ENCODE assay signal across 40 cellular contexts in the genomic region with DNA sequence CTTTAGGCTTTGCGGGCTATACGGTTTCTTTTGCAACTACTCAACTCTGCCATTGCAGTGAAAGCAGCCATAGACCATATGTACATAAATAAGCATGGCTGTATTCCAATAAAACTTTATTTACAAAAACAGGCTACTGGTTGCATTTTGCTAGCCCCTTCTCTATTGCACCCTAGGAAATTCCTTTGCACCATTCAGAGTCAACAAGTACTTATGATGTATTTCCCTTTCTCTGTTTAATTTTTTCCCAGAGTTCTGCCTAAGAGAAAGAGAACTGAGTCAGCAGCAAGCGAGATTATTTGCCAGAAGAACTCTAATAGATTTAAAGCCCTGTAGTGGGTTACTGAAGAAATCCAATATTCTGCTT. TPM values are rescaled to one million over a fixed set of nuclear protein-coding genes. Genes with fewer than 3 reads are reported as not detected.
"Had no signal": no experiment of that assay in that cellular context is flagged by ENCODE, and none has a peak within 500 bp of the region (broad histone marks: within the 10 kb centered on the region; RNA-seq: fewer than 3 reads in every experiment).

No MANE protein-coding gene starts in this region.

- H3K36me3 Mint-ChIP-seq: activated naive CD4-positive, alpha-beta T cell treated with anti-CD3 and anti-CD28 coated beads, Interleukin-2, amount 10 ng/mL, durations not matched to agents 7 days and 5 days; activated naive CD4-positive, alpha-beta T cell treated with anti-CD3 and anti-CD28 coated beads, Interleukin-2, amount 50 U/mL, for 24 hours; activated naive CD4-positive, alpha-beta T cell treated with anti-CD3 and anti-CD28 coated beads, Interleukin-2, amount 50 U/mL, for 72 hours; activated naive CD8-positive, alpha-beta T cell; activated naive CD8-positive, alpha-beta T cell treated with anti-CD3 and anti-CD28 coated beads for 36 hours; activated naive CD8-positive, alpha-beta T cell treated with anti-CD3 and anti-CD28 coated beads, Interleukin-2, amount 10 ng/mL, durations not matched to agents 7 days and 5 days; brain had no signal

- H3K27me3 ChIP-seq: adrenal gland, ascending aorta, body of pancreas, brain microvascular endothelial cell, cardiac muscle cell had no signal

- H3K4me3 Mint-ChIP-seq: activated naive CD4-positive, alpha-beta T cell treated with anti-CD3 and anti-CD28 coated beads for 36 hours; activated naive CD4-positive, alpha-beta T cell treated with anti-CD3 and anti-CD28 coated beads, Interleukin-2, amount 10 ng/mL, durations not matched to agents 7 days and 5 days; activated naive CD4-positive, alpha-beta T cell treated with anti-CD3 and anti-CD28 coated beads, Interleukin-2, amount 50 U/mL, for 24 hours; activated naive CD8-positive, alpha-beta T cell; activated naive CD8-positive, alpha-beta T cell treated with anti-CD3 and anti-CD28 coated beads for 36 hours; activated naive CD8-positive, alpha-beta T cell treated with anti-CD3 and anti-CD28 coated beads, Interleukin-2, amount 10 ng/mL, durations not matched to agents 7 days and 5 days; activated naive CD8-positive, alpha-beta T cell treated with anti-CD3 and anti-CD28 coated beads, Interleukin-2, amount 50 U/mL, for 24 hours; activated T-cell treated with anti-CD3 and anti-CD28 coated beads, Interleukin-2, amount 50 U/mL, for 24 hours; activated T-cell treated with anti-CD3 and anti-CD28 coated beads, Interleukin-2, amount 50 U/mL, for 4 hours; activated T-cell treated with anti-CD3 and anti-CD28 coated beads, Interleukin-2, amount 50 U/mL, for 72 hours; activated T-helper 1 cell treated with anti-CD3 and anti-CD28 coated beads, Interleukin-12 subunit alpha, Interleukin-12 subunit beta, Interleukin-2, Interleukin-4 antibody, amounts not matched to agents 30 ng/mL and 10 ng/mL and 1 ng/mL, durations not matched to agents 14 hours and 24 hours and 36 hours; activated T-helper 17 cell treated with anti-CD3 and anti-CD28 coated beads, Interleukin-2, amount 50 U/mL, for 72 hours; brain; central memory CD8-positive, alpha-beta T cell had no signal

- H3K27me3 Mint-ChIP-seq: activated naive CD4-positive, alpha-beta T cell treated with anti-CD3 and anti-CD28 coated beads, Interleukin-2, amount 10 ng/mL, durations not matched to agents 7 days and 5 days; brain; central memory CD8-positive, alpha-beta T cell had no signal

- H3K27ac ChIP-seq: adrenal gland, ascending aorta, body of pancreas, brain microvascular endothelial cell, cardiac muscle cell had no signal

- H3K36me3 ChIP-seq: adrenal gland, ascending aorta, brain microvascular endothelial cell, cardiac muscle cell had no signal

- H3K4me1 ChIP-seq: adrenal gland, ascending aorta, body of pancreas had no signal

- H3K4me1 Mint-ChIP-seq: activated naive CD4-positive, alpha-beta T cell treated with anti-CD3 and anti-CD28 coated beads, Interleukin-2, amount 10 ng/mL, durations not matched to agents 7 days and 5 days; activated naive CD4-positive, alpha-beta T cell treated with anti-CD3 and anti-CD28 coated beads, Interleukin-2, amount 50 U/mL, for 24 hours; activated naive CD8-positive, alpha-beta T cell treated with anti-CD3 and anti-CD28 coated beads, Interleukin-2, amount 10 ng/mL, durations not matched to agents 7 days and 5 days; activated naive CD8-positive, alpha-beta T cell treated with anti-CD3 and anti-CD28 coated beads, Interleukin-2, amount 50 U/mL, for 24 hours; activated T-helper 17 cell treated with anti-CD3 and anti-CD28 coated beads, Interleukin-2, amount 50 U/mL, for 72 hours; brain; central memory CD8-positive, alpha-beta T cell had no signal

- DNase-seq: activated effector memory CD4-positive, alpha-beta T cell treated with anti-CD3 and anti-CD28 coated beads, Interleukin-2, amount 50 U/mL, for 16 hours; activated effector memory CD4-positive, alpha-beta T cell treated with Interleukin-2 at 50 U/mL for 16 hours; activated gamma-delta T cell; activated gamma-delta T cell treated with Interleukin-2 at 50 U/mL for 16 hours; activated naive CD4-positive, alpha-beta T cell; activated naive CD4-positive, alpha-beta T cell treated with anti-CD3 and anti-CD28 coated beads for 36 hours; activated naive CD4-positive, alpha-beta T cell treated with anti-CD3 and anti-CD28 coated beads, Interleukin-2, amount 10 ng/mL, durations not matched to agents 7 days and 5 days; activated naive CD4-positive, alpha-beta T cell treated with anti-CD3 and anti-CD28 coated beads, Interleukin-2, amount 50 U/mL, for 16 hours; activated naive CD4-positive, alpha-beta T cell treated with Interleukin-2 at 50 U/mL for 16 hours; activated naive CD8-positive, alpha-beta T cell treated with anti-CD3 and anti-CD28 coated beads for 36 hours; activated naive CD8-positive, alpha-beta T cell treated with anti-CD3 and anti-CD28 coated beads, Interleukin-2, amount 10 ng/mL, durations not matched to agents 7 days and 5 days; activated naive CD8-positive, alpha-beta T cell treated with anti-CD3 and anti-CD28 coated beads, Interleukin-2, amount 50 U/mL, for 24 hours; activated T-cell treated with anti-CD3 and anti-CD28 coated beads for 4 hours; activated T-cell treated with anti-CD3 and anti-CD28 coated beads, Interleukin-2, amount 50 U/mL, for 1 hour; activated T-cell treated with anti-CD3 and anti-CD28 coated beads, Interleukin-2, amount 50 U/mL, for 24 hours; activated T-cell treated with anti-CD3 and anti-CD28 coated beads, Interleukin-2, amount 50 U/mL, for 4 hours; activated T-cell treated with anti-CD3 and anti-CD28 coated beads, Interleukin-2, amount 50 U/mL, for 48 hours; activated T-cell treated with anti-CD3 and anti-CD28 coated beads, Interleukin-2, amount 50 U/mL, for 72 hours; adrenal gland; amniotic stem cell; amygdala; anterior cingulate cortex; aorta; body of pancreas; brain microvascular endothelial cell; caudate nucleus; central memory CD4-positive, alpha-beta T cell; cerebellar nuclear complex had no signal

- ATAC-seq: activated naive CD4-positive, alpha-beta T cell treated with anti-CD3 and anti-CD28 coated beads, Interleukin-2, amount 50 U/mL, for 72 hours; activated naive CD8-positive, alpha-beta T cell treated with anti-CD3 and anti-CD28 coated beads, Interleukin-2, amount 50 U/mL, for 24 hours; activated T-cell treated with anti-CD3 and anti-CD28 coated beads, Interleukin-2, amount 50 U/mL, for 4 hours; activated T-cell treated with anti-CD3 and anti-CD28 coated beads, Interleukin-2, amount 50 U/mL, for 72 hours; activated T-helper 17 cell treated with anti-CD3 and anti-CD28 coated beads, Interleukin-2, amount 50 U/mL, for 72 hours; body of pancreas had no signal

- H3K27ac Mint-ChIP-seq: activated naive CD4-positive, alpha-beta T cell treated with anti-CD3 and anti-CD28 coated beads for 36 hours; activated naive CD4-positive, alpha-beta T cell treated with anti-CD3 and anti-CD28 coated beads, Interleukin-2, amount 10 ng/mL, durations not matched to agents 7 days and 5 days; activated naive CD4-positive, alpha-beta T cell treated with anti-CD3 and anti-CD28 coated beads, Interleukin-2, amount 50 U/mL, for 24 hours; activated naive CD4-positive, alpha-beta T cell treated with anti-CD3 and anti-CD28 coated beads, Interleukin-2, amount 50 U/mL, for 72 hours; activated naive CD8-positive, alpha-beta T cell; activated naive CD8-positive, alpha-beta T cell treated with anti-CD3 and anti-CD28 coated beads for 36 hours; activated naive CD8-positive, alpha-beta T cell treated with anti-CD3 and anti-CD28 coated beads, Interleukin-2, amount 10 ng/mL, durations not matched to agents 7 days and 5 days; activated naive CD8-positive, alpha-beta T cell treated with anti-CD3 and anti-CD28 coated beads, Interleukin-2, amount 50 U/mL, for 24 hours; activated T-cell treated with anti-CD3 and anti-CD28 coated beads, Interleukin-2, amount 50 U/mL, for 24 hours; activated T-cell treated with anti-CD3 and anti-CD28 coated beads, Interleukin-2, amount 50 U/mL, for 72 hours; activated T-helper 1 cell treated with anti-CD3 and anti-CD28 coated beads, Interleukin-12 subunit alpha, Interleukin-12 subunit beta, Interleukin-2, Interleukin-4 antibody, amounts not matched to agents 30 ng/mL and 10 ng/mL and 1 ng/mL, durations not matched to agents 14 hours and 24 hours and 36 hours; activated T-helper 17 cell treated with anti-CD3 and anti-CD28 coated beads, Interleukin-2, amount 50 U/mL, for 72 hours; activated T-helper 2 cell treated with anti-CD3 and anti-CD28 coated beads, Interferon-gamma antibody, Interleukin-2, Interleukin-4, amounts not matched to agents 10 μg/mL and 5 μg/mL and 100 μg/mL, durations not matched to agents 14 hours and 24 hours and 36 hours; brain had no signal

- H3K9me3 Mint-ChIP-seq: activated naive CD4-positive, alpha-beta T cell treated with anti-CD3 and anti-CD28 coated beads for 36 hours; activated naive CD8-positive, alpha-beta T cell treated with anti-CD3 and anti-CD28 coated beads for 36 hours; activated naive CD8-positive, alpha-beta T cell treated with anti-CD3 and anti-CD28 coated beads, Interleukin-2, amount 10 ng/mL, durations not matched to agents 7 days and 5 days; activated naive CD8-positive, alpha-beta T cell treated with anti-CD3 and anti-CD28 coated beads, Interleukin-2, amount 50 U/mL, for 24 hours; activated T-cell treated with anti-CD3 and anti-CD28 coated beads, Interleukin-2, amount 50 U/mL, for 24 hours; activated T-helper 1 cell treated with anti-CD3 and anti-CD28 coated beads, Interleukin-12 subunit alpha, Interleukin-12 subunit beta, Interleukin-2, Interleukin-4 antibody, amounts not matched to agents 30 ng/mL and 10 ng/mL and 1 ng/mL, durations not matched to agents 14 hours and 24 hours and 36 hours; activated T-helper 2 cell treated with anti-CD3 and anti-CD28 coated beads, Interferon-gamma antibody, Interleukin-2, Interleukin-4, amounts not matched to agents 10 μg/mL and 5 μg/mL and 100 μg/mL, durations not matched to agents 14 hours and 24 hours and 36 hours; brain had no signal

- H3K4me3 ChIP-seq: adrenal gland, ascending aorta, body of pancreas, cardiac muscle cell had no signal

- H3K9me3 ChIP-seq: adrenal gland, ascending aorta, body of pancreas had no signal

RNA-seq across cellular contexts. Expression of a gene that starts 33.8 kb away (rescaled TPM):
- total RNA-seq: activated naive CD4-positive, alpha-beta T cell treated with anti-CD3 and anti-CD28 coated beads for 36 hours; activated naive CD4-positive, alpha-beta T cell treated with anti-CD3 and anti-CD28 coated beads, Interleukin-2, amount 50 U/mL, for 72 hours; activated naive CD8-positive, alpha-beta T cell treated with anti-CD3 and anti-CD28 coated beads for 36 hours; activated naive CD8-positive, alpha-beta T cell treated with anti-CD3 and anti-CD28 coated beads, Interleukin-2, amount 10 ng/mL, durations not matched to agents 7 days and 5 days; activated T-cell treated with anti-CD3 and anti-CD28 coated beads, Interleukin-2, amount 50 U/mL, for 72 hours; activated T-helper 1 cell treated with anti-CD3 and anti-CD28 coated beads, Interleukin-12 subunit alpha, Interleukin-12 subunit beta, Interleukin-2, Interleukin-4 antibody, amounts not matched to agents 30 ng/mL and 10 ng/mL and 1 ng/mL, durations not matched to agents 14 hours and 24 hours and 36 hours; activated T-helper 17 cell treated with anti-CD3 and anti-CD28 coated beads, Interleukin-2, amount 50 U/mL, for 72 hours; activated T-helper 2 cell treated with anti-CD3 and anti-CD28 coated beads, Interferon-gamma antibody, Interleukin-2, Interleukin-4, amounts not matched to agents 10 μg/mL and 5 μg/mL and 100 μg/mL, durations not matched to agents 14 hours and 24 hours and 36 hours; aorta; ascending aorta; cardiac muscle cell; cardiac septum; chondrocyte had no signal
- polyA plus RNA-seq: aorta, cardiac muscle cell had no signal
